In the genomic region with DNA sequence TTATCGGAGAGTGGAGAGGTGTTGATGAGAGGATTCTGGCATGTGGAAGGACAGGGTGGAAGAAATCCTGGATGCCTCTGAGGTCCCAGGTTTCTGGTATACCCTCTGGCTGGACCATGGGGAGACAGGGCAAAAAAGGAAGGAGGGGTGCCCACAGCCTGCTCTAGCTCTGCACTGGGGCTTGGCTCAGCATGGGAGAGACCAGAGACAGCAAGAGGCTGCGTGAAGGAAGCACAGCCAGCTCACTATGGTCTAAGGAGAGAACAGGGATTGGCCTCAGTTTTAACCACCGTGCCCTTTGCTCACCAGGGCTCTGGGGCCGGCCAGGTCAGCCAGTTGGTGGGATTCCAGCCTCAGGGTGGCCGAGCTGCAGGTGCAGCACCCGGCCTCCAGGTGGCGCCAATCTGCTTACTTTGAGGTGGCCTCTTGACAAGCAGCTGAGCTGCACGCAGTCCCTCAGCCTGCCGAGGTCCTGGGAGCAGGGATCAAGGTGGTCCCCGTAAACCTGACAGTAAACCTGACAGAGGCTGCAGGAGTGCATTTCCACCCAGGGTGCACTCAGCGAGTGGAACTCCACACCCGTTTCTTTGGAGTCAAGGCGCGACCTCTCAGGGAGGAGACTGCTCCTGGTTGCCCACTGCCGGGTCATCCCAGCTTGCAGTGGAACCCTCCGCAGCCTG, we compare ENCODE assay signal across 8 cellular contexts.
DNase-seq lines count a peak whose midpoint lies in the region; FAIRE-seq and TF ChIP-seq lines count a peak whose summit lies in the region.

No MANE protein-coding gene starts in this region.

- H3K27me3 ChIP-seq in HUES48 (ENCODE audit: control insufficient read depth, insufficient read depth, low read length) (peaks cover 20% of the 10 kb centered on the region), neutrophil (peaks cover 54% of the 10 kb centered on the region)

- FAIRE-seq in RCC 7860 (lab: Jason Lieb, UNC), result no peak

- H3K27ac ChIP-seq in HUES48 (ENCODE audit: low read depth, low read length) (no peak overlapping the region), neutrophil (no peak overlapping the region), substantia nigra (ENCODE audit: low read depth, low read length, poor library complexity, severe bottlenecking) (no peak overlapping the region)

- DNase-seq in DMS79 treated with DMSO at 0.1 percent for 48 hours (lab: John Stamatoyannopoulos, UW), result peak; percentile 28
- no peak for DNase-seq in DMS79 (lab: John Stamatoyannopoulos, UW)
- peak; percentile 76 for DNase-seq in RCC 7860 (ENCODE audit: low spot score)
- peak; percentile 54 for DNase-seq in activated T-helper 1 cell treated with Interleukin-2 at 50 U/mL for 16 hours (ENCODE audit: low read depth)
- DNase-seq in fibroblast of mammary gland (ENCODE audit: low read depth), result peak; percentile 71
- peak in 42 of 49 donors; percentile 7 to 76 (median 39) for DNase-seq in substantia nigra (lab: John Stamatoyannopoulos, UW)

- H3K9me3 ChIP-seq in HUES48 (ENCODE audit: control insufficient read depth, insufficient read depth, low read length), result no peaks in the 10 kb centered on the region
- H3K9me3 ChIP-seq in neutrophil, result no peaks in the 10 kb centered on the region

- H3K36me3 ChIP-seq in HUES48 (ENCODE audit: control insufficient read depth, insufficient read depth, low read length), result no peaks in the 10 kb centered on the region
- no peaks in the 10 kb centered on the region for H3K36me3 ChIP-seq in neutrophil

- no peak overlapping the region for H3K9ac ChIP-seq in HUES48 (ENCODE audit: low read depth, low read length)

- peak overlapping the region; percentile 51; the same call in 1 of the 2 replicates for H3K4me3 ChIP-seq in HUES48 (ENCODE audit: low read depth, low read length)
- no peak overlapping the region for H3K4me3 ChIP-seq in fibroblast of mammary gland (ENCODE audit: control insufficient read depth, low read depth, low read length)
- peak overlapping the region in 1 of 2 experiments; percentile 30 for H3K4me3 ChIP-seq in neutrophil (ENCODE audit: low read depth in 1 of 2, low read length in 1 of 2)

- peak; percentile 86 for TF ChIP-seq CTCF in fibroblast of mammary gland (conservative IDR thresholded peaks at IDR 0.05; ENCODE audit: control insufficient read depth, insufficient read depth, low read depth, low read length)
- peak; percentile 94 for TF ChIP-seq CTCF in neutrophil (IDR thresholded peaks at IDR 0.05)

- H3K4me1 ChIP-seq in HUES48 (ENCODE audit: control insufficient read depth, insufficient read depth, low read length) (peaks cover 6% of the 10 kb centered on the region), neutrophil (ENCODE audit: control insufficient read depth in 1 of 2, insufficient read depth in 1 of 2, low read depth in 1 of 2, low read length in 1 of 2) (peaks cover 8 to 21% of the 10 kb centered on the region in 2 experiments)
